Comparison of ENCODE assay signal across 2 cellular contexts in genomic region chr11:3135491-3136440, GRCh38.
A peak's percentile ranks its signal among the peaks of the same experiment; 100 is the strongest.
TF ChIP-seq lines count a peak whose summit lies in the region.

No MANE protein-coding gene starts in this region.

TF ChIP-seq in HEK293, 187 proteins besides CTCF, POLR2A, EP300 and RAD21 (continued from another document):
- TF ChIP-seq ZIC2 (tag by site-specific recombination; IDR thresholded peaks at IDR 0.05) (peak; percentile 74), ZBTB11 (tag by site-specific recombination; conservative IDR thresholded peaks at IDR 0.05; ENCODE audit: low read depth) (no peak), ZSCAN16 (tag by site-specific recombination; IDR thresholded peaks at IDR 0.05) (no peak), ZNF514 (tag by site-specific recombination; IDR thresholded peaks at IDR 0.05) (no peak), ZNF2 (tag by site-specific recombination; IDR thresholded peaks at IDR 0.05) (no peak), ZNF596 (tag by site-specific recombination; IDR thresholded peaks at IDR 0.05) (no peak), ZNF391 (tag by site-specific recombination; IDR thresholded peaks at IDR 0.05; ENCODE audit: borderline replicate concordance, low read depth) (no peak), GLIS1 (tag by site-specific recombination; IDR thresholded peaks at IDR 0.05) (peak; percentile 76), ZNF175 (tag by site-specific recombination; IDR thresholded peaks at IDR 0.05) (no peak), ZNF664 (tag by site-specific recombination; IDR thresholded peaks at IDR 0.05) (no peak), ZNF580 (tag by site-specific recombination; IDR thresholded peaks at IDR 0.05) (no peak), ZNF146 (tag by site-specific recombination; IDR thresholded peaks at IDR 0.05) (no peak), ZNF792 (tag by site-specific recombination; IDR thresholded peaks at IDR 0.05) (no peak), ZNF654 (tag by site-specific recombination; IDR thresholded peaks at IDR 0.05; ENCODE audit: low read depth) (no peak)
TF ChIP-seq in HEK293: peak in this region for 2.

TF ChIP-seq in HepG2, 621 proteins besides CTCF, POLR2A, EP300 and RAD21 (continued from another document):
- no peak for TF ChIP-seq BATF2 (CRISPR knock-in tag; IDR thresholded peaks at IDR 0.05)
- no peak for TF ChIP-seq ZNF329 (CRISPR knock-in tag; IDR thresholded peaks at IDR 0.05; ENCODE audit: low read depth)
- TF ChIP-seq CENPX (CRISPR knock-in tag; IDR thresholded peaks at IDR 0.05): no peak
- TF ChIP-seq TFAP4 (IDR thresholded peaks at IDR 0.05; ENCODE audit: borderline replicate concordance, low read depth): peak; percentile 22; the same call in 1 of the 2 replicates
- no peak for TF ChIP-seq ZNF615 (CRISPR knock-in tag; IDR thresholded peaks at IDR 0.05; ENCODE audit: borderline replicate concordance)
- TF ChIP-seq THAP9 (CRISPR knock-in tag; IDR thresholded peaks at IDR 0.05; ENCODE audit: borderline replicate concordance): no peak
- TF ChIP-seq ZNF7 (CRISPR knock-in tag; IDR thresholded peaks at IDR 0.05): no peak
- no peak for TF ChIP-seq PRDM15 (CRISPR knock-in tag; IDR thresholded peaks at IDR 0.05)
- no peak for TF ChIP-seq TRIM22 (IDR thresholded peaks at IDR 0.05)
